In the genomic region with DNA sequence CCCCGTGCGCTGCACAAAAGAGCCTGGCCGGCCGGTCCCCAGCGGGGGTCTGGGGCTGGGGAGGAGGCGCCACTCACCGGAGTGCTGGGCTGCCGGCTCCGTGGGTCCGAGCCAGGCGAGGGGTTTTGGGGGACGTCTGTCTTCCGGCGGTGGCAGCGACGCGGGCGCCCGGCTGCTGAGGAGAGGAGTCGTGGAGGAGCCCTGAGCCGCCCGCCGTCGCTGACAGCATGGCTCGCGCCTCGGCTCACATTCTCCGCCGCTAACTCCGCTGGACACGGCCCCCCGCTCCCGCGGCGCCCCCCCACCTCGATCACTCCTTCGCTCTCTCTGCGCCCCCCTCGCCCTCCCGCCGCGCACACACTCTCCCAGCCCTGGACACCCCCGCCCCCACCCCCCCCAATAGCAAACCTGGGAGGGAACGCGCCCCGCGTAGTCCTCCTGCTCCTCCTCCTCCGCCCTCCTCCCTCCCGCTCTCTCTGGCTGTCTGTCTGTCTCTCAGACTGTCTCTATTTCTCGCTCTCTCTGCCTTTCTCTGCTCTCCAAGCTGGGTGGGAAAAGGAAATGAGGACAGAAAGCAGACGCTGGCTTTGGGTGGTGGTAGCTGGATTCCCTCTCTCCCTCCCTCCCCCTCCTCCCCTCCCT, we compare ENCODE assay signal across 8 cellular contexts. TPM values are rescaled to one million over a fixed set of nuclear protein-coding genes. Genes with fewer than 3 reads are reported as not detected.
DNase-seq lines count a peak whose midpoint lies in the region; ATAC-seq and TF ChIP-seq lines count a peak whose summit lies in the region.

No MANE protein-coding gene starts in this region.

- POLR2A ChIA-PET in activated B cell treated with CpG ODN at 0.5 μM for 24 hours (lab: Charles Lee): interaction anchor here (0.6 to 12.2 kb wide), 23 partner anchors 8 to 504 kb away, joined by 3 to 207 read pairs (median 4); partner anchors contain the start of gene IFI6

- intact Hi-C loops in activated B cell treated with CpG ODN at 0.5 μM for 24 hours (cut with micrococcal nuclease): loop anchor here (1.0 to 2.0 kb wide), 3 partner anchors 75 to 369 kb away; partner anchors contain the start of genes WASF2 and WDTC1
- intact Hi-C loops in natural killer cell (cut with micrococcal nuclease): no loop called here

- H3K9me3 Mint-ChIP-seq in activated B cell treated with CpG ODN at 0.5 μM for 24 hours (no peaks in the 10 kb centered on the region), natural killer cell (no peaks in the 10 kb centered on the region)

- H3K4me3 Mint-ChIP-seq in activated B cell treated with CpG ODN at 0.5 μM for 24 hours (peak overlapping the region; percentile 95), natural killer cell (peak overlapping the region; percentile 94)

- no peak for TF ChIP-seq CTCF in activated B cell treated with CpG ODN at 0.5 μM for 24 hours (IDR thresholded peaks at IDR 0.05)
- TF ChIP-seq CTCF in epithelial cell of proximal tubule (conservative IDR thresholded peaks at IDR 0.05; ENCODE audit: low read depth, low read length): no peak
- no peak for TF ChIP-seq CTCF in natural killer cell (IDR thresholded peaks at IDR 0.05)

- H3K27ac Mint-ChIP-seq in activated B cell treated with CpG ODN at 0.5 μM for 24 hours: peak overlapping the region; percentile 83
- H3K27ac Mint-ChIP-seq in natural killer cell: peak overlapping the region; percentile 81 to 91

- ATAC-seq in activated B cell treated with CpG ODN at 0.5 μM for 24 hours (ENCODE audit: low read depth) (peak; percentile 10), natural killer cell (peak; percentile 14 to 28 (median 14)), GM18867 (IDR thresholded peaks at IDR 0.05; ENCODE audit: unreplicated experiment) (no peak)

- peak; percentile 46 for DNase-seq in DMS53 treated with DMSO at 0.1 percent for 48 hours (lab: John Stamatoyannopoulos, UW; ENCODE audit: unreplicated experiment)
- DNase-seq in HuH-7 (ENCODE audit: low spot score): peak; percentile 80
- DNase-seq in activated B cell treated with CpG ODN at 0.5 μM for 24 hours: peak; percentile 43
- no peak for DNase-seq in epithelial cell of proximal tubule (ENCODE audit: low read depth)
- peak; percentile 42 for DNase-seq in natural killer cell
- no peak for DNase-seq in UCSD-AML1 (lab: John Stamatoyannopoulos, UW; ENCODE audit: unreplicated experiment)
- no peak for DNase-seq in COR-L47 (lab: John Stamatoyannopoulos, UW)

- CTCF ChIA-PET in activated B cell treated with CpG ODN at 0.5 μM for 24 hours (lab: Charles Lee): interaction anchor here (0.7 to 8.8 kb wide), 14 partner anchors 21 to 304 kb away, joined by 3 to 253 read pairs (median 10); no protein-coding TSS in a partner anchor

- H3K4me1 Mint-ChIP-seq in activated B cell treated with CpG ODN at 0.5 μM for 24 hours: peaks cover 54% of the 10 kb centered on the region
- H3K4me1 Mint-ChIP-seq in natural killer cell: peaks cover 27 to 54% of the 10 kb centered on the region in 2 donors

- H3K4me3 ChIP-seq in epithelial cell of proximal tubule (ENCODE audit: low read depth, low read length): peak overlapping the region; percentile 94

- H3K36me3 Mint-ChIP-seq in activated B cell treated with CpG ODN at 0.5 μM for 24 hours (ENCODE audit: low read depth) (peaks cover 2% of the 10 kb centered on the region), natural killer cell (no peaks in the 10 kb centered on the region)

- no peaks in the 10 kb centered on the region for H3K27me3 Mint-ChIP-seq in activated B cell treated with CpG ODN at 0.5 μM for 24 hours
- H3K27me3 Mint-ChIP-seq in natural killer cell (ENCODE audit: low read depth in 2 of 2): no peaks in the 10 kb centered on the region

RNA-seq across cellular contexts. Expression of gene AHDC1, which starts 0.5 kb away (rescaled TPM):
- total RNA-seq in activated B cell treated with CpG ODN at 0.5 μM for 24 hours: 22.4 and 23.3 TPM in 2 replicates
- 7.2 and 10.8 TPM in 2 replicates for total RNA-seq in epithelial cell of proximal tubule
- 10 to 100 TPM; 39.6 to 67.0 (median 47.0) TPM for total RNA-seq in natural killer cell

RNA-seq across cellular contexts. Expression of gene FGR, which starts 31.5 kb away (rescaled TPM):
- total RNA-seq in activated B cell treated with CpG ODN at 0.5 μM for 24 hours (28.6 and 28.8 TPM in 2 replicates), epithelial cell of proximal tubule (not detected in 2 replicates), natural killer cell (100 to 1,000 TPM; 353 to 452 (median 362) TPM)

Comparison
In these comparisons a context has a peak if more than half of its experiments do, and no peak if none do; other contexts are left out.
1. DNase-seq: peak in DMS53 treated with DMSO at 0.1 percent for 48 hours (single experiment), HuH-7 (single experiment), activated B cell treated with CpG ODN at 0.5 μM for 24 hours (single experiment) and natural killer cell (single experiment); none in epithelial cell of proximal tubule (single experiment), UCSD-AML1 (single experiment) and COR-L47 (single experiment).
2. RNA of gene FGR, which starts 31.5 kb away (total RNA-seq): 353 to 452 TPM in natural killer cell and 28.6 to 28.8 TPM in activated B cell treated with CpG ODN at 0.5 μM for 24 hours; not detected in epithelial cell of proximal tubule; every median in the first group is over 10 times any median in the second.